In the genomic region with DNA sequence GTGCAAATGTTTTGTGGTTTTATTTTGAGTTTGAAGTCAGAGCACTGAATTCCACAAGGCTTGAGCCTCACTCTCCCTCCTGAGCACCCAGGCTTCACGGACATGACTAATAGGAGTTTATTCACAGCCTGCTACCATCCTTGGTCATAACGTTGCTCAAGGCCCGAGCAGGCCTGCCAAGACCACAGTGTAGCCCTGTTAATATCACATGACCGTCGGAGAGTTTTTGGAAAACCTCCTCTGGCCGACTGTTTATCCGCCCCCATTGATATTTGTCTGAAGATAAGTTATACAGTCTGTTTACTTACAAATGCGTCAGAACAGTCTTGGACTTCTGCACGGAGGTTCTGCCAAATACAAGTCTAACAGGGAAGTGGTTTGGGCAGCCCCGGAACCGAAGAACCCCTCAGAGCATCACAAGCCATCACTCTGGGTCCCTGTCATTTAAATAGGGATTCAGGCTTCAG, we compare ENCODE assay signal across 10 cellular contexts.
A peak's percentile ranks its signal among the peaks of the same experiment; 100 is the strongest.
DNase-seq lines count a peak whose midpoint lies in the region; ATAC-seq and TF ChIP-seq lines count a peak whose summit lies in the region.
"Had no signal": no experiment of that assay in that cellular context is flagged by ENCODE, and none has a peak within 500 bp of the region (broad histone marks: within the 10 kb centered on the region; RNA-seq: fewer than 3 reads in every experiment).

No MANE protein-coding gene starts in this region.

- ATAC-seq in GM21717 (IDR thresholded peaks at IDR 0.05; ENCODE audit: unreplicated experiment): no peak

- peak overlapping the region in 18 of 21 experiments; percentile 20 to 82 (median 58) for H3K27ac ChIP-seq in skin epidermis

- H3K27me3 Mint-ChIP-seq in brain: no peaks in the 10 kb centered on the region

- in situ Hi-C loops in GM13977 (cut with MboI; ENCODE audit: low pct_unique_long_range_greater_than_20kb, low sequenced_read_pairs, unreplicated experiment): no loop called here

- H3K4me3 Mint-ChIP-seq in brain: peak overlapping the region in 1 of 5 experiments; percentile 77

- peaks cover 0 to 6% (median 3%) of the 10 kb centered on the region in 5 experiments for H3K9me3 Mint-ChIP-seq in brain

- H3K27ac Mint-ChIP-seq in brain: peak overlapping the region in 3 of 5 experiments; percentile 13 to 89 (median 57)

- peaks cover 60% of the 10 kb centered on the region for H3K4me1 Mint-ChIP-seq in brain

- H3K4me3 ChIP-seq in skin epidermis: no peak overlapping the region

- DNase-seq in GM03348 (ENCODE audit: low spot score) (peak; percentile 90), islet precursor cell (peak; percentile 65), NCI-H2227 treated with DMSO at 0.1 percent for 48 hours (lab: John Stamatoyannopoulos, UW) (no peak), NCI-H526 (lab: John Stamatoyannopoulos, UW) (no peak), GM13977 (ENCODE audit: low spot score) (no peak)
- DNase-seq: glutamatergic neuron, NCI-H2029 treated with DMSO at 0.1 percent for 48 hours had no signal

- no peak for TF ChIP-seq CTCF in brain (conservative IDR thresholded peaks at IDR 0.05)
- no peak for TF ChIP-seq CTCF in GM13977 (IDR thresholded peaks at IDR 0.05; ENCODE audit: extremely low read depth, insufficient read depth, missing control alignments)

- peaks cover 20% of the 10 kb centered on the region for H3K36me3 Mint-ChIP-seq in brain

Comparison
In these comparisons a context has a peak if more than half of its experiments do, and no peak if none do; other contexts are left out.
1. DNase-seq: peak in GM03348 (single experiment) and islet precursor cell (single experiment); none in NCI-H2227 treated with DMSO at 0.1 percent for 48 hours (single experiment), NCI-H526 (0 of 2) and GM13977 (single experiment).